7 cellular contexts compared by ENCODE assay signal in genomic region chr10:43607199-43607573, GRCh38. TPM values are rescaled to one million over a fixed set of nuclear protein-coding genes. Genes with fewer than 3 reads are reported as not detected.
DNase-seq lines count a peak whose midpoint lies in the region; ATAC-seq and TF ChIP-seq lines count a peak whose summit lies in the region.

No MANE protein-coding gene starts in this region.

- peak overlapping the region; percentile 65 to 85 (median 76) for H3K9ac ChIP-seq in skeletal muscle tissue (ENCODE audit: low read depth in 1 of 3, low read length in 3 of 3)

- no peaks in the 10 kb centered on the region for H3K79me2 ChIP-seq in GM23338 (replicated peaks; ENCODE audit: insufficient read depth)

- DNase-seq in GM23338 (ENCODE audit: low spot score) (no peak), WERI-Rb-1 (no peak), mucosa of descending colon (no peak)

- H3K9me3 ChIP-seq in WERI-Rb-1 (ENCODE audit: severe bottlenecking) (peaks cover 2% of the 10 kb centered on the region), gastroesophageal sphincter (no peaks in the 10 kb centered on the region), skeletal muscle tissue (ENCODE audit: control insufficient read depth in 3 of 3, low read length in 3 of 3) (no peaks in the 10 kb centered on the region), mucosa of descending colon (no peaks in the 10 kb centered on the region)

- WGBS in gastroesophageal sphincter (ENCODE audit: low coverage in 1 of 2), 2 donors: 73 to 81% methylated on average over 9 to 10 of the region's 10 CpGs

- TF ChIP-seq POLR2A in gastroesophageal sphincter (IDR thresholded peaks at IDR 0.05): no peak

- ATAC-seq in GM23338 (no peak), gastroesophageal sphincter (no peak), HG02885 (IDR thresholded peaks at IDR 0.05; ENCODE audit: poor library complexity, unreplicated experiment) (no peak), mucosa of descending colon (no peak), HG03045 (IDR thresholded peaks at IDR 0.05; ENCODE audit: unreplicated experiment) (no peak)

- no peaks in the 10 kb centered on the region for H3F3A ChIP-seq in GM23338 (replicated peaks; ENCODE audit: low read depth)

- peaks cover 9% of the 10 kb centered on the region for H3K27me3 Mint-ChIP-seq in GM23338 (ENCODE audit: insufficient read depth, low read depth, poor library complexity)

- intact Hi-C loops in mucosa of descending colon (cut with DNase I, micrococcal nuclease): no loop called here

- peak overlapping the region; percentile 87 for H2AFZ ChIP-seq in GM23338

- no peak overlapping the region for H3K27ac Mint-ChIP-seq in GM23338

- peaks cover 16% of the 10 kb centered on the region; the same call in 1 of the 2 replicates for H3K36me3 ChIP-seq in GM23338 (ENCODE audit: insufficient read depth)
- H3K36me3 ChIP-seq in WERI-Rb-1: no peaks in the 10 kb centered on the region
- H3K36me3 ChIP-seq in gastroesophageal sphincter: peaks cover 0 to 34% of the 10 kb centered on the region in 2 donors
- H3K36me3 ChIP-seq in skeletal muscle tissue (ENCODE audit: control insufficient read depth in 3 of 3, insufficient read depth in 3 of 3, low read length in 3 of 3): peaks cover 12 to 23% (median 20%) of the 10 kb centered on the region in 3 donors
- H3K36me3 ChIP-seq in mucosa of descending colon (ENCODE audit: low read depth): no peaks in the 10 kb centered on the region

- H3K9me2 ChIP-seq in GM23338 (ENCODE audit: insufficient read depth): peaks cover 3% of the 10 kb centered on the region; the same call in 1 of the 2 replicates

- peak overlapping the region; percentile 89 for H3K4me2 ChIP-seq in GM23338

- peaks cover 10% of the 10 kb centered on the region for H3K4me1 Mint-ChIP-seq in GM23338

- H3K4me3 ChIP-seq in GM23338 (peak overlapping the region; percentile 75), WERI-Rb-1 (ENCODE audit: low read depth, low read length) (peak overlapping the region; percentile 64), gastroesophageal sphincter (peak overlapping the region; percentile 68 to 82), skeletal muscle tissue (ENCODE audit: low read length in 3 of 3) (peak overlapping the region; percentile 81 to 87 (median 82)), mucosa of descending colon (no peak overlapping the region)

- no peak for TF ChIP-seq EP300 in gastroesophageal sphincter (IDR thresholded peaks at IDR 0.05)

- no peaks in the 10 kb centered on the region; the same call in 1 of the 2 replicates for H3K4me1 ChIP-seq in GM23338 (ENCODE audit: insufficient read depth)
- H3K4me1 ChIP-seq in gastroesophageal sphincter: peaks cover 0 to 10% (median 5%) of the 10 kb centered on the region in 3 donors
- peaks cover 6 to 11% (median 11%) of the 10 kb centered on the region in 3 donors for H3K4me1 ChIP-seq in skeletal muscle tissue (ENCODE audit: control insufficient read depth in 3 of 3, insufficient read depth in 3 of 3, low read length in 3 of 3)
- peaks cover 4% of the 10 kb centered on the region for H3K4me1 ChIP-seq in mucosa of descending colon (ENCODE audit: low read depth)

- peaks cover 45% of the 10 kb centered on the region for H3K36me3 Mint-ChIP-seq in GM23338 (ENCODE audit: low read depth)

- peaks cover 15% of the 10 kb centered on the region for H3K9me3 Mint-ChIP-seq in GM23338

- H3K27me3 ChIP-seq in GM23338 (ENCODE audit: insufficient read depth) (no peaks in the 10 kb centered on the region), WERI-Rb-1 (ENCODE audit: insufficient read depth, low read depth, severe bottlenecking) (no peaks in the 10 kb centered on the region), gastroesophageal sphincter (no peaks in the 10 kb centered on the region), skeletal muscle tissue (ENCODE audit: control insufficient read depth in 3 of 3, insufficient read depth in 3 of 3, low read length in 3 of 3) (no peaks in the 10 kb centered on the region)

- TF ChIP-seq CTCF in GM23338 (conservative IDR thresholded peaks at IDR 0.05; ENCODE audit: low read depth in 2 of 2) (no peak), WERI-Rb-1 (IDR thresholded peaks at IDR 0.05; ENCODE audit: low read depth, low read length) (no peak), gastroesophageal sphincter (IDR thresholded peaks at IDR 0.05) (no peak), mucosa of descending colon (IDR thresholded peaks at IDR 0.05) (no peak)

- peak overlapping the region; percentile 84 for H3K4me3 Mint-ChIP-seq in GM23338

- H3K27ac ChIP-seq in GM23338 (ENCODE audit: low read depth): no peak overlapping the region
- no peak overlapping the region for H3K27ac ChIP-seq in WERI-Rb-1
- H3K27ac ChIP-seq in gastroesophageal sphincter: peak overlapping the region in 1 of 4 donors; percentile 75
- no peak overlapping the region for H3K27ac ChIP-seq in skeletal muscle tissue (ENCODE audit: low read depth, low read length)

- H4K20me1 ChIP-seq in GM23338 (replicated peaks; ENCODE audit: insufficient read depth): no peaks in the 10 kb centered on the region

TF ChIP-seq in GM23338, 12 proteins besides CTCF, POLR2A, EP300 and RAD21 (continues in another document):
- TF ChIP-seq ZNF114 (CRISPR knock-in tag; IDR thresholded peaks at IDR 0.05): no peak
- TF ChIP-seq POLR2AphosphoS5 (IDR thresholded peaks at IDR 0.05; ENCODE audit: low read depth): no peak
- no peak for TF ChIP-seq ZNF331 (CRISPR knock-in tag; IDR thresholded peaks at IDR 0.05; ENCODE audit: low read depth)
- no peak for TF ChIP-seq ZNF462 (CRISPR knock-in tag; IDR thresholded peaks at IDR 0.05)

RNA-seq across cellular contexts. Expression of gene ZNF485, which starts 0.9 kb away (rescaled TPM):
- 7.8 and 11.7 TPM in 2 replicates for total RNA-seq in GM23338 (2014; rRNA removed; shearing (Covaris generic))
- polyA plus RNA-seq in GM23338 (2016; fragmentation: Nextera tagmentation; extraction: Ambion mirVana): 5.3 and 5.7 TPM in 2 replicates
- total RNA-seq in gastroesophageal sphincter (1 to 10 TPM; 2.2 to 4.5 (median 2.4) TPM), skeletal muscle tissue (3.7 TPM), mucosa of descending colon (1 to 10 TPM; 2.4 to 5.8 (median 4.3) TPM)

RNA-seq across cellular contexts. Expression of gene ZNF239, which starts 32.8 kb away (rescaled TPM):
- total RNA-seq in GM23338 (2014; rRNA removed; shearing (Covaris generic)): 11.3 and 13.8 TPM in 2 replicates
- polyA plus RNA-seq in GM23338 (2016; fragmentation: Nextera tagmentation; extraction: Ambion mirVana): 5.4 and 6.7 TPM in 2 replicates
- total RNA-seq in gastroesophageal sphincter: 10 to 100 TPM in 1 of 4 donors, 1 to 10 TPM in 3; 3.6 to 14.1 (median 6.2) TPM
- total RNA-seq in skeletal muscle tissue: 9.4 TPM
- 1 to 10 TPM; 1.5 to 3.7 (median 1.9) TPM for total RNA-seq in mucosa of descending colon

RNA-seq across cellular contexts. Expression of gene ZNF32, which starts 41.5 kb away (rescaled TPM):
- 15.8 and 24.6 TPM in 2 replicates for total RNA-seq in GM23338 (2014; rRNA removed; shearing (Covaris generic))
- 26.1 and 26.7 TPM in 2 replicates for polyA plus RNA-seq in GM23338 (2016; fragmentation: Nextera tagmentation; extraction: Ambion mirVana)
- total RNA-seq in gastroesophageal sphincter: 10 to 100 TPM; 45.8 to 59.8 (median 53.8) TPM
- 50.1 TPM for total RNA-seq in skeletal muscle tissue
- 10 to 100 TPM; 10.6 to 46.5 (median 14.8) TPM for total RNA-seq in mucosa of descending colon
